ENCODE assay signal across 16 cellular contexts in the genomic region with DNA sequence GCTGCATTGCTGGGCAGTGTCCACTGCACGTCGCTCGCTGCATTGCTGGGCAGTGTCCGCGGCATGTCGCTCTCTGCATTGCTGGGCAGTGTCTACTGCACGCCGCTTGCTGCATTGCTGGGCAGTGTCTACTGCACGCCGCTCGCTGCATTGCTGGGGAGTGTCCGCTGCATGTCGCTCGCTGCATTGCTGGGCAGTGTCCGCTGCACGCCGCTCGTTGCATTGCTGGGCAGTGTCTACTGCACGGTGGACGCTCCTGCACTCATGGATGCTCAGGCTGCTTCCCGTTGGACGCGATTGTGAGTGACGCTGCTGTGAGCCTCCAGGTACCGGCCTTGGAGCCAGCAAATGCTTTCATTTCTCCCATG.
DNase-seq lines count a peak whose midpoint lies in the region; ATAC-seq and TF ChIP-seq lines count a peak whose summit lies in the region.
"Had no signal": no experiment of that assay in that cellular context is flagged by ENCODE, and none has a peak within 500 bp of the region (broad histone marks: within the 10 kb centered on the region; RNA-seq: fewer than 3 reads in every experiment).

No MANE protein-coding gene starts in this region.

- H3K4me3 Mint-ChIP-seq in activated CD8-positive, alpha-beta T cell treated with anti-CD3 and anti-CD28 coated beads, Interleukin-2, amount 10 ng/mL, durations not matched to agents 7 days and 5 days: no peak overlapping the region
- H3K4me3 Mint-ChIP-seq: B cell; CD4-positive, alpha-beta T cell had no signal

- H3K27me3 ChIP-seq in heart left ventricle (peaks cover 0 to 48% (median 9%) of the 10 kb centered on the region in 9 donors), lower lobe of right lung (ENCODE audit: low read depth) (peaks cover 45% of the 10 kb centered on the region), spleen (replicated peaks in 1 of 7) (peaks cover 0 to 88% (median 12%) of the 10 kb centered on the region in 7 donors)

- H3K27ac Mint-ChIP-seq in activated CD8-positive, alpha-beta T cell treated with anti-CD3 and anti-CD28 coated beads, Interleukin-2, amount 10 ng/mL, durations not matched to agents 7 days and 5 days: no peak overlapping the region
- H3K27ac Mint-ChIP-seq: B cell; CD4-positive, alpha-beta T cell had no signal

- no peak for TF ChIP-seq POLR2A in heart left ventricle (IDR thresholded peaks at IDR 0.05)
- no peak for TF ChIP-seq POLR2A in spleen (IDR thresholded peaks at IDR 0.05)

- DNase-seq in heart left ventricle (peak in 3 of 5 donors; percentile 13 to 43 (median 22)), Right ventricle myocardium inferior (ENCODE audit: missing footprints) (no peak), lower lobe of right lung (peak; percentile 32), spleen (peak; percentile 21), AG20443 (ENCODE audit: low spot score) (no peak)
- DNase-seq in activated CD8-positive, alpha-beta T cell treated with anti-CD3 and anti-CD28 coated beads, Interleukin-2, amount 10 ng/mL, durations not matched to agents 7 days and 5 days: no peak
- DNase-seq: 8988T; C1 segment of cervical spinal cord; Calu3; CD4-positive, alpha-beta T cell; DMS 273 treated with DMSO at 0.1 percent for 48 hours had no signal

- no peak for TF ChIP-seq CTCF in heart left ventricle (IDR thresholded peaks at IDR 0.05)
- no peak for TF ChIP-seq CTCF in lower lobe of right lung (IDR thresholded peaks at IDR 0.05)
- no peak for TF ChIP-seq CTCF in spleen (IDR thresholded peaks at IDR 0.05 in 8 of 11, conservative IDR thresholded peaks at IDR 0.05 in 3 of 11)

- no peaks in the 10 kb centered on the region for H3K36me3 Mint-ChIP-seq in activated CD8-positive, alpha-beta T cell treated with anti-CD3 and anti-CD28 coated beads, Interleukin-2, amount 10 ng/mL, durations not matched to agents 7 days and 5 days (ENCODE audit: low read depth)

- 88 to 94% (median 92%) methylated on average over 11 to 25 of the region's 25 CpGs for WGBS in heart left ventricle, 4 donors
- 87 to 96% (median 90%) methylated on average over 16 to 25 of the region's 25 CpGs for WGBS in spleen, 5 donors

- intact Hi-C loops in heart left ventricle (cut with DNase I): no loop called here
- intact Hi-C loops in Right ventricle myocardium inferior (cut with DNase I): no loop called here
- intact Hi-C loops in lower lobe of right lung (cut with DNase I): no loop called here
- intact Hi-C loops in spleen (cut with DNase I; ENCODE audit: low total_unique reads): no loop called here

- H3K36me3 ChIP-seq in heart left ventricle (no peaks in the 10 kb centered on the region), lower lobe of right lung (no peaks in the 10 kb centered on the region), spleen (no peaks in the 10 kb centered on the region)
- H3K36me3 ChIP-seq: HAP-1 had no signal

- no peaks in the 10 kb centered on the region for H3K27me3 Mint-ChIP-seq in activated CD8-positive, alpha-beta T cell treated with anti-CD3 and anti-CD28 coated beads, Interleukin-2, amount 10 ng/mL, durations not matched to agents 7 days and 5 days (ENCODE audit: low read depth)

- POLR2A ChIA-PET in activated CD8-positive, alpha-beta T cell treated with anti-CD3 and anti-CD28 coated beads, Interleukin-2, amount 10 ng/mL, durations not matched to agents 7 days and 5 days (lab: Charles Lee): no interaction called here

- ATAC-seq in heart left ventricle (no peak), Right ventricle myocardium inferior (no peak), SK-N-SH treated with all-trans-retinoic acid at 6 μM for 48 hours (peak; percentile 47), lower lobe of right lung (no peak), HG02840 (IDR thresholded peaks at IDR 0.05; ENCODE audit: low FRiP score, unreplicated experiment) (no peak)
- no peak for ATAC-seq in activated CD8-positive, alpha-beta T cell treated with anti-CD3 and anti-CD28 coated beads, Interleukin-2, amount 10 ng/mL, durations not matched to agents 7 days and 5 days
- ATAC-seq: GM12878 had no signal

- CTCF ChIA-PET in activated CD8-positive, alpha-beta T cell treated with anti-CD3 and anti-CD28 coated beads, Interleukin-2, amount 10 ng/mL, durations not matched to agents 7 days and 5 days (lab: Charles Lee): no interaction called here

- H3K27ac ChIP-seq in heart left ventricle (no peak overlapping the region), lower lobe of right lung (no peak overlapping the region), spleen (no peak overlapping the region)

- H3K9me3 Mint-ChIP-seq in activated CD8-positive, alpha-beta T cell treated with anti-CD3 and anti-CD28 coated beads, Interleukin-2, amount 10 ng/mL, durations not matched to agents 7 days and 5 days (ENCODE audit: insufficient read depth): no peaks in the 10 kb centered on the region
- H3K9me3 Mint-ChIP-seq: CD4-positive, alpha-beta T cell had no signal

- H3K4me1 ChIP-seq in heart left ventricle: no peaks in the 10 kb centered on the region
- H3K4me1 ChIP-seq in lower lobe of right lung: no peaks in the 10 kb centered on the region
- H3K4me1 ChIP-seq in spleen: no peaks in the 10 kb centered on the region
- H3K4me1 ChIP-seq: HAP-1 had no signal

- peaks cover 0 to 12% (median 0%) of the 10 kb centered on the region in 12 donors for H3K9me3 ChIP-seq in heart left ventricle
- no peaks in the 10 kb centered on the region for H3K9me3 ChIP-seq in lower lobe of right lung
- H3K9me3 ChIP-seq in spleen: peaks cover 0 to 3% (median 0%) of the 10 kb centered on the region in 8 donors
- H3K9me3 ChIP-seq: HAP-1 had no signal

- H3K4me3 ChIP-seq in heart left ventricle (no peak overlapping the region), lower lobe of right lung (no peak overlapping the region), spleen (no peak overlapping the region)
- H3K4me3 ChIP-seq: GM12878, HAP-1 had no signal

- H3K4me1 Mint-ChIP-seq in activated CD8-positive, alpha-beta T cell treated with anti-CD3 and anti-CD28 coated beads, Interleukin-2, amount 10 ng/mL, durations not matched to agents 7 days and 5 days (ENCODE audit: low read depth): no peaks in the 10 kb centered on the region
- H3K4me1 Mint-ChIP-seq: B cell had no signal

TF ChIP-seq in SK-N-SH treated with all-trans-retinoic acid at 6 μM for 48 hours, 23 proteins besides CTCF, POLR2A, EP300 and RAD21:
- TF ChIP-seq ISL1 (CRISPR knock-in tag; IDR thresholded peaks at IDR 0.05) (no peak), ZNF8 (CRISPR knock-in tag; IDR thresholded peaks at IDR 0.05) (no peak), TOX (CRISPR knock-in tag; IDR thresholded peaks at IDR 0.05; ENCODE audit: borderline replicate concordance) (no peak), ZFP30 (CRISPR knock-in tag; IDR thresholded peaks at IDR 0.05) (no peak), ARNTL (CRISPR knock-in tag; IDR thresholded peaks at IDR 0.05; ENCODE audit: borderline replicate concordance, low read depth) (no peak), RARB (CRISPR knock-in tag; IDR thresholded peaks at IDR 0.05) (no peak), ZFP3 (CRISPR knock-in tag; IDR thresholded peaks at IDR 0.05) (no peak), SNAI2 (CRISPR knock-in tag; IDR thresholded peaks at IDR 0.05) (no peak), GLIS3 (CRISPR knock-in tag; IDR thresholded peaks at IDR 0.05) (no peak), CSDC2 (CRISPR knock-in tag; IDR thresholded peaks at IDR 0.05) (no peak), ESRRG (CRISPR knock-in tag; IDR thresholded peaks at IDR 0.05) (no peak)

Comparison
In these comparisons a context has a peak if more than half of its experiments do, and no peak if none do; other contexts are left out.
1. DNase-seq: peak in heart left ventricle (3 of 5), lower lobe of right lung (single experiment) and spleen (single experiment); none in Right ventricle myocardium inferior (single experiment), activated CD8-positive, alpha-beta T cell treated with anti-CD3 and anti-CD28 coated beads, Interleukin-2, amount 10 ng/mL, durations not matched to agents 7 days and 5 days (single experiment) and AG20443 (single experiment).